In the genomic region with DNA sequence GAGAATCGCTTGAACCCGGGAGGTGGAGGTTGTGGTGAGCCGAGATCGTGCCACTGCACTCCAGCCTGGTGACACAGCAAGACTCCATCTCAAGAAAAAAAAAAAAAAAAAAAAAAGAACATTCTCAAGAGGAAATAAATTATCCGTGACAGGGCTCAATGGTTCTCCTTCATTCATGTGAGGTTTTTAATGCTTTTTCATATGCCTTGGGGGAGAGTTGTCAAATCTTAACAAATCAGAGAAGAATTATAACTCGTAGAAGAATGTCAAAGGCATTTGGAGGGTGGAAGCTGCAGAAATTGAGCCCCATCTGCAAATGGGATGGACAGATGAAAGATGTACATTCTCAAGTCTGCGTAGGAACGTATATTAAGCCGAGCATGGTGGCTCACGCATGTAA, we compare ENCODE assay signal across 15 cellular contexts. TPM values are rescaled to one million over a fixed set of nuclear protein-coding genes. Genes with fewer than 3 reads are reported as not detected.
"Had no signal": no experiment of that assay in that cellular context is flagged by ENCODE, and none has a peak within 500 bp of the region (broad histone marks: within the 10 kb centered on the region; RNA-seq: fewer than 3 reads in every experiment).

No MANE protein-coding gene starts in this region.

- H3K36me3 ChIP-seq: suprapubic skin had no signal

- H3K4me1 ChIP-seq: suprapubic skin had no signal

- H3K27me3 ChIP-seq: body of pancreas, suprapubic skin had no signal

- ATAC-seq: activated naive CD4-positive, alpha-beta T cell treated with anti-CD3 and anti-CD28 coated beads, Interleukin-2, amount 50 U/mL, for 72 hours; activated T-cell treated with anti-CD3 and anti-CD28 coated beads, Interleukin-2, amount 50 U/mL, for 72 hours; body of pancreas; left colon; sciatic nerve had no signal

- DNase-seq: activated CD4-positive, alpha-beta T cell treated with anti-CD3 and anti-CD28 coated beads, Interleukin-2, amount 10 ng/mL, durations not matched to agents 7 days and 5 days; activated CD8-positive, alpha-beta memory T cell treated with anti-CD3 and anti-CD28 coated beads, Interleukin-2, amount 50 U/mL, for 48 hours; activated gamma-delta T cell; activated T-cell treated with anti-CD3 and anti-CD28 coated beads, Interleukin-2, amount 50 U/mL, for 72 hours; amniotic stem cell; body of pancreas; caudate nucleus; left colon; midbrain; T-helper 9 cell; trophoblast cell had no signal

- H3K27ac ChIP-seq: body of pancreas, suprapubic skin had no signal

- H3K4me1 Mint-ChIP-seq: activated CD4-positive, alpha-beta T cell treated with anti-CD3 and anti-CD28 coated beads, Interleukin-2, amount 10 ng/mL, durations not matched to agents 7 days and 5 days had no signal

- H3K9me3 ChIP-seq: body of pancreas, suprapubic skin had no signal

- H3K27ac Mint-ChIP-seq: activated CD4-positive, alpha-beta T cell treated with anti-CD3 and anti-CD28 coated beads, Interleukin-2, amount 10 ng/mL, durations not matched to agents 7 days and 5 days; activated naive CD4-positive, alpha-beta T cell treated with anti-CD3 and anti-CD28 coated beads, Interleukin-2, amount 50 U/mL, for 72 hours; activated T-cell treated with anti-CD3 and anti-CD28 coated beads, Interleukin-2, amount 50 U/mL, for 72 hours; stimulated activated naive CD8-positive, alpha-beta T cell treated with anti-CD3 and anti-CD28 coated beads, Interleukin-15, Interleukin-2, amounts not matched to agents 100 ng/mL and 50 ng/mL, for 24 hours had no signal

- H3K4me3 ChIP-seq: body of pancreas, suprapubic skin had no signal

- H3K9me3 Mint-ChIP-seq: activated CD4-positive, alpha-beta T cell treated with anti-CD3 and anti-CD28 coated beads, Interleukin-2, amount 10 ng/mL, durations not matched to agents 7 days and 5 days; activated naive CD4-positive, alpha-beta T cell treated with anti-CD3 and anti-CD28 coated beads, Interleukin-2, amount 50 U/mL, for 72 hours; activated T-cell treated with anti-CD3 and anti-CD28 coated beads, Interleukin-2, amount 50 U/mL, for 72 hours; stimulated activated naive CD8-positive, alpha-beta T cell treated with anti-CD3 and anti-CD28 coated beads, Interleukin-15, Interleukin-2, amounts not matched to agents 100 ng/mL and 50 ng/mL, for 24 hours had no signal

- H3K36me3 Mint-ChIP-seq: activated naive CD4-positive, alpha-beta T cell treated with anti-CD3 and anti-CD28 coated beads, Interleukin-2, amount 50 U/mL, for 72 hours had no signal

- H3K4me3 Mint-ChIP-seq: activated CD4-positive, alpha-beta T cell treated with anti-CD3 and anti-CD28 coated beads, Interleukin-2, amount 10 ng/mL, durations not matched to agents 7 days and 5 days; activated T-cell treated with anti-CD3 and anti-CD28 coated beads, Interleukin-2, amount 50 U/mL, for 72 hours; stimulated activated naive CD8-positive, alpha-beta T cell treated with anti-CD3 and anti-CD28 coated beads, Interleukin-15, Interleukin-2, amounts not matched to agents 100 ng/mL and 50 ng/mL, for 24 hours had no signal

RNA-seq across cellular contexts. Expression of a gene that starts 34.8 kb away (rescaled TPM):
- total RNA-seq: activated CD4-positive, alpha-beta T cell treated with anti-CD3 and anti-CD28 coated beads, Interleukin-2, amount 10 ng/mL, durations not matched to agents 7 days and 5 days had no signal
